15 cellular contexts compared by ENCODE assay signal in the genomic region with DNA sequence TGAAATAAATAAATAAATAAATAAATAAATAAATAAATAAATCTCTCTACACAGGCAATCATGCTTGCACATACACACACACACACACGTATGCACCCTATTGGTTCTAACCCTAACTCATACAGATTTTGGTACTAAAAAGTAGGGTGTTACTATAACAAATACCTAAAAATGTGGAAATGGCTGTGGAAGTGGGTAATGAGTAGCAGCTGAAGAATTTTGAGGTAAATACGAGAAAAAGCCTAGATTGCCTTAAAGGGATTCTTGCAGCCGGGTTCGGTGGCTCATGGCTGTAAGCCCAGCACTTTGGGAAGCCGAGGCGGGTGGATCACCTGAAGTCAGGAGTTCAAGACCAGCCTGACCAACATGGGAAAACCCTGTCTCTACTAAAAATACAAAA. TPM values are rescaled to one million over a fixed set of nuclear protein-coding genes. Genes with fewer than 3 reads are reported as not detected.
DNase-seq lines count a peak whose midpoint lies in the region; TF ChIP-seq lines count a peak whose summit lies in the region.
"Had no signal": no experiment of that assay in that cellular context is flagged by ENCODE, and none has a peak within 500 bp of the region (broad histone marks: within the 10 kb centered on the region; RNA-seq: fewer than 3 reads in every experiment).

No MANE protein-coding gene starts in this region.

- H3K9me3 ChIP-seq in adipocyte (ENCODE audit: control insufficient read depth, low read length) (no peaks in the 10 kb centered on the region), colonic mucosa (no peaks in the 10 kb centered on the region), adrenal gland (replicated peaks in 1 of 3) (no peaks in the 10 kb centered on the region)

- H3K27me3 ChIP-seq in adipocyte (replicated peaks; ENCODE audit: control insufficient read depth, insufficient read depth, low read length), result no peaks in the 10 kb centered on the region
- no peaks in the 10 kb centered on the region for H3K27me3 ChIP-seq in colonic mucosa
- H3K27me3 ChIP-seq in adrenal gland, result no peaks in the 10 kb centered on the region
- H3K27me3 ChIP-seq: BLaER1 treated with 17β-estradiol and CSF1 and Interleukin-3, amounts not matched to agents 10 nM and 100 nM had no signal

- H3K36me3 ChIP-seq in adipocyte (ENCODE audit: control insufficient read depth, insufficient read depth, low read length, severe bottlenecking) (no peaks in the 10 kb centered on the region), colonic mucosa (no peaks in the 10 kb centered on the region), adrenal gland (replicated peaks in 1 of 2) (no peaks in the 10 kb centered on the region)
- H3K36me3 ChIP-seq: BLaER1 treated with 17β-estradiol and CSF1 and Interleukin-3, amounts not matched to agents 10 nM and 100 nM had no signal

- TF ChIP-seq CTCF in colonic mucosa (IDR thresholded peaks at IDR 0.05) (no peak), adrenal gland (IDR thresholded peaks at IDR 0.05) (no peak)

- intact Hi-C loops in colonic mucosa (cut with DNase I) (no loop called here), adrenal gland (cut with DNase I) (no loop called here)

- H3K9ac ChIP-seq in adipocyte (ENCODE audit: low read length) (no peak overlapping the region), colonic mucosa (ENCODE audit: low read depth in 2 of 2, low read length in 2 of 2) (no peak overlapping the region)
- H3K9ac ChIP-seq: BLaER1 treated with 17β-estradiol and CSF1 and Interleukin-3, amounts not matched to agents 10 nM and 100 nM had no signal

- 81 to 97% (median 88%) methylated on average over 6 of the region's 6 CpGs for WGBS in adrenal gland, 4 donors

- DNase-seq in activated effector memory CD4-positive, alpha-beta T cell treated with anti-CD3 and anti-CD28 coated beads, Interleukin-2, amount 50 U/mL, for 16 hours, result peak; percentile 46
- DNase-seq in activated effector memory CD4-positive, alpha-beta T cell treated with Interleukin-2 at 50 U/mL for 16 hours, result no peak
- DNase-seq in adipocyte (ENCODE audit: low read depth) (peak; percentile 13), fibroblast of peridontal ligament (ENCODE audit: extremely low read depth) (peak; percentile 27), colonic mucosa (no peak), NOMO-1 treated with dmso at 0.1 percent for 144 hours (lab: John Stamatoyannopoulos, UW; ENCODE audit: unreplicated experiment) (no peak), activated gamma-delta T cell treated with Interleukin-2 at 50 U/mL for 16 hours (no peak), adrenal gland (no peak)
- DNase-seq: CD4-positive, CD25-positive, alpha-beta regulatory T cell; DMS53; KG1 had no signal

- no peaks in the 10 kb centered on the region for H3K4me1 ChIP-seq in adipocyte (ENCODE audit: control insufficient read depth, insufficient read depth, low read length)
- H3K4me1 ChIP-seq in colonic mucosa, result no peaks in the 10 kb centered on the region
- no peaks in the 10 kb centered on the region for H3K4me1 ChIP-seq in adrenal gland (replicated peaks in 1 of 2)

- H3K4me3 ChIP-seq in adipocyte (ENCODE audit: low read length) (no peak overlapping the region), colonic mucosa (no peak overlapping the region), adrenal gland (no peak overlapping the region)
- H3K4me3 ChIP-seq: BLaER1 treated with 17β-estradiol and CSF1 and Interleukin-3, amounts not matched to agents 10 nM and 100 nM; GM12878 had no signal

- no peak overlapping the region for H3K27ac ChIP-seq in colonic mucosa
- no peak overlapping the region for H3K27ac ChIP-seq in adrenal gland
- H3K27ac ChIP-seq: 22Rv1; BLaER1 treated with 17β-estradiol and CSF1 and Interleukin-3, amounts not matched to agents 10 nM and 100 nM had no signal

- TF ChIP-seq POLR2A in adrenal gland (IDR thresholded peaks at IDR 0.05), result no peak

RNA-seq across cellular contexts. Expression of a gene that starts 15.7 kb away (rescaled TPM):
- total RNA-seq in colonic mucosa (10 to 100 TPM; 21.6 to 29.0 TPM), adrenal gland (10 to 100 TPM in 7 of 8 donors, 1 to 10 TPM in 1; 8.8 to 52.4 (median 33.5) TPM)
- polyA plus RNA-seq in adrenal gland, result 10 to 100 TPM in 1 of 3 donors, 1 to 10 TPM in 2; 7.2 to 19.5 (median 8.2) TPM
- total RNA-seq: HT-29 had no signal

Comparison
In these comparisons a context has a peak if more than half of its experiments do, and no peak if none do; other contexts are left out.
1. DNase-seq: peak in activated effector memory CD4-positive, alpha-beta T cell treated with anti-CD3 and anti-CD28 coated beads, Interleukin-2, amount 50 U/mL, for 16 hours (single experiment), adipocyte (single experiment) and fibroblast of peridontal ligament (single experiment); none in activated effector memory CD4-positive, alpha-beta T cell treated with Interleukin-2 at 50 U/mL for 16 hours (single experiment), colonic mucosa (single experiment), NOMO-1 treated with dmso at 0.1 percent for 144 hours (single experiment), activated gamma-delta T cell treated with Interleukin-2 at 50 U/mL for 16 hours (single experiment) and adrenal gland (0 of 7).